In genomic region chr1:7473223-7474142, GRCh38 we compare ENCODE assay signal across 22 cellular contexts.
"Had no signal": no experiment of that assay in that cellular context is flagged by ENCODE, and none has a peak within 500 bp of the region (broad histone marks: within the 10 kb centered on the region; RNA-seq: fewer than 3 reads in every experiment).

No MANE protein-coding gene starts in this region.

- H3K4me1 Mint-ChIP-seq: activated CD4-positive, alpha-beta T cell treated with anti-CD3 and anti-CD28 coated beads for 36 hours; activated naive CD8-positive, alpha-beta T cell treated with anti-CD3 and anti-CD28 coated beads for 36 hours; naive thymus-derived CD8-positive, alpha-beta T cell had no signal

- H3K4me3 ChIP-seq: adrenal gland, body of pancreas, colonic mucosa, esophagus squamous epithelium, transverse colon, vagina had no signal

- H3K4me3 Mint-ChIP-seq: activated CD4-positive, alpha-beta T cell treated with anti-CD3 and anti-CD28 coated beads for 36 hours; activated naive CD8-positive, alpha-beta T cell treated with anti-CD3 and anti-CD28 coated beads for 36 hours; naive thymus-derived CD8-positive, alpha-beta T cell; neural crest cell had no signal

- H3K9me3 Mint-ChIP-seq: activated naive CD8-positive, alpha-beta T cell treated with anti-CD3 and anti-CD28 coated beads for 36 hours; naive thymus-derived CD8-positive, alpha-beta T cell; neural crest cell had no signal

- H3K4me1 ChIP-seq: body of pancreas, colonic mucosa had no signal

- ATAC-seq: activated CD4-positive, alpha-beta T cell treated with anti-CD3 and anti-CD28 coated beads for 36 hours; body of pancreas; left ventricle myocardium superior; naive thymus-derived CD8-positive, alpha-beta T cell; right cardiac atrium had no signal

- DNase-seq: activated CD4-positive, alpha-beta T cell treated with anti-CD3 and anti-CD28 coated beads for 36 hours; activated CD4-positive, CD25-positive, alpha-beta regulatory T cell; activated effector memory CD4-positive, alpha-beta T cell treated with Interleukin-2 at 50 U/mL for 16 hours; activated naive CD4-positive, alpha-beta T cell treated with Interleukin-2 at 50 U/mL for 16 hours; activated naive CD8-positive, alpha-beta T cell treated with anti-CD3 and anti-CD28 coated beads for 36 hours; activated T-cell treated with anti-CD3 and anti-CD28 coated beads for 4 hours; adrenal gland; aorta; body of pancreas; colonic mucosa; effector CD8-positive, alpha-beta T cell; esophagus squamous epithelium; left ventricle myocardium superior; midbrain; naive thymus-derived CD8-positive, alpha-beta T cell; stimulated activated CD4-positive, alpha-beta T cell treated with anti-CD3 and anti-CD28 coated beads, Interleukin-2, amount 100 ng/mL, for 48 hours; stimulated activated naive CD4-positive, alpha-beta T cell treated with Interleukin-2 at 50 U/mL for 16 hours; transverse colon had no signal

- H3K27me3 ChIP-seq: adrenal gland, body of pancreas, colonic mucosa, esophagus squamous epithelium, transverse colon, vagina had no signal

- H3K36me3 ChIP-seq: adrenal gland, colonic mucosa, esophagus squamous epithelium, transverse colon, vagina had no signal

- H3K9me3 ChIP-seq: adrenal gland, body of pancreas, colonic mucosa, esophagus squamous epithelium, transverse colon, vagina had no signal

- H3K27ac ChIP-seq: adrenal gland, body of pancreas, colonic mucosa, epithelial cell of prostate, esophagus squamous epithelium, transverse colon, vagina had no signal

- H3K36me3 Mint-ChIP-seq: activated naive CD8-positive, alpha-beta T cell treated with anti-CD3 and anti-CD28 coated beads for 36 hours; naive thymus-derived CD8-positive, alpha-beta T cell had no signal

- H3K27me3 Mint-ChIP-seq: activated CD4-positive, alpha-beta T cell treated with anti-CD3 and anti-CD28 coated beads for 36 hours had no signal

- H3K27ac Mint-ChIP-seq: activated CD4-positive, alpha-beta T cell treated with anti-CD3 and anti-CD28 coated beads for 36 hours; activated naive CD8-positive, alpha-beta T cell treated with anti-CD3 and anti-CD28 coated beads for 36 hours; naive thymus-derived CD8-positive, alpha-beta T cell had no signal
